Comparison of ENCODE assay signal across 20 cellular contexts in the genomic region with DNA sequence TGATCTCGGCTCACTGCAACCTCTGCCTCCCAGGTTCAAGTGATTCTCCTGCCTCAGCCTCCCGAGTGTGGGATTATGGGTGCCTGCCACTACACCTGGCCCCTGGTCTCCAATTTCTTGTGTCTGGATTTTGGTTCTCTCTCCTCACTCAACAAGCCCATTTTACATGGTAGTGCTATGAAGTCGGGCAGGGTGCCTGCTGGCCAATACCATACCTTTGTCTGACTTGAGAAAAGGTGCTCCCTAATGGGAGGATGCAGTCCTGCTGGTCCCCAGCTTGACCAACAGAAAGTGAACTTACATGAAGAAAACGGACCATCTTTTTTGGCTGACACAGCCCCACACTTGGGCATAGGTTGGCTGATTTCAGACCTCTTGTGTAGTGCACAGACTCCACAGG.
"Had no signal": no experiment of that assay in that cellular context is flagged by ENCODE, and none has a peak within 500 bp of the region (broad histone marks: within the 10 kb centered on the region; RNA-seq: fewer than 3 reads in every experiment).

No MANE protein-coding gene starts in this region.

- H3K4me1 ChIP-seq: psoas muscle had no signal

- H3K9me3 Mint-ChIP-seq: nephron progenitor cell had no signal

- DNase-seq: effector memory CD4-positive, alpha-beta T cell; heart right ventricle; hypothalamus; kidney glomerular epithelial cell; mammary epithelial cell; mucosa of descending colon; nephron progenitor cell; psoas muscle; retina; right lobe of liver; stimulated activated CD4-positive, alpha-beta T cell treated with anti-CD3 and anti-CD28 coated beads, Interleukin-12 subunit alpha, Interleukin-12 subunit beta, amount 100 ng/mL, for 4 hours; stimulated activated naive CD4-positive, alpha-beta T cell; stomach; substantia nigra; trophoblast cell had no signal

- H3K27ac ChIP-seq: neutrophil, psoas muscle, right lobe of liver, stomach had no signal

- H3K27ac Mint-ChIP-seq: nephron progenitor cell had no signal

- ATAC-seq: esophagus mucosa, heart right ventricle, psoas muscle, right lobe of liver had no signal

- H3K36me3 ChIP-seq: heart right ventricle, neutrophil, right lobe of liver, stomach had no signal

- FAIRE-seq: endometrium, frontal cortex, islet of Langerhans had no signal

- H3K27me3 ChIP-seq: right lobe of liver, stomach had no signal

- H3K4me3 ChIP-seq: heart right ventricle, mucosa of descending colon, psoas muscle, right lobe of liver, stomach had no signal

- H3K9me3 ChIP-seq: mucosa of descending colon, neutrophil, psoas muscle, right lobe of liver, stomach had no signal
